ENCODE assay signal across 1 cellular context in genomic region chr12:122141911-122142725, GRCh38.
TF ChIP-seq lines count a peak whose summit lies in the region.

No MANE protein-coding gene starts in this region.

TF ChIP-seq in K562, 482 proteins besides CTCF, POLR2A, EP300 and RAD21 (continued from another document):
- TF ChIP-seq RBM22 (IDR thresholded peaks at IDR 0.05; ENCODE audit: low read depth, low read length, poor library complexity, severe bottlenecking): peak; percentile 58
- TF ChIP-seq ZNF696 (CRISPR knock-in tag; conservative IDR thresholded peaks at IDR 0.05): no peak
- TF ChIP-seq CBX2 (IDR thresholded peaks at IDR 0.05; ENCODE audit: insufficient read depth, low read length, poor library complexity, severe bottlenecking): no peak
